In the genomic region with DNA sequence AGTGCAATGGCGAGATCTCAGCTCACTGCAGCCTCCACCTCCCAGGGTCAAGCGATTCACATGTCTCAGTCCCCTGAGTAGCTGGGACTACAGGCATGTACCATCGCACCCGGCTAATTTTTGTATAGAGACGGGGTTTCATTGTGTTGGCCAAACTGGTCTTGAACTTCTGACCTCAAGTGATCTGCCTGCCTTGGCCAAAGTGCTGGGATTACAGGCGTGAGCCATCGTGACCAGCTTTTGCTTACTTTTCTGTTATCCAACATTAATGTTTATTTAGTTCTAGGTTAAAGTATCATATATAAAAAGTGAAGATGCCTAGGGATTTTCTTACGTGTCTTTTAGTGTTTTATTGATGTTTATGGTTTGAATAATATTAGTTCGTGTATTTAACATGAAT, we compare ENCODE assay signal across 24 cellular contexts. TPM values are rescaled to one million over a fixed set of nuclear protein-coding genes. Genes with fewer than 3 reads are reported as not detected.
"Had no signal": no experiment of that assay in that cellular context is flagged by ENCODE, and none has a peak within 500 bp of the region (broad histone marks: within the 10 kb centered on the region; RNA-seq: fewer than 3 reads in every experiment).

No MANE protein-coding gene starts in this region.

- H2AFZ ChIP-seq: neural progenitor cell had no signal

- H3K9me3 ChIP-seq: body of pancreas, esophagus squamous epithelium, transverse colon, vagina had no signal

- ATAC-seq: activated naive CD4-positive, alpha-beta T cell treated with anti-CD3 and anti-CD28 coated beads, Interleukin-2, amount 50 U/mL, for 72 hours; activated T-cell treated with anti-CD3 and anti-CD28 coated beads, Interleukin-2, amount 50 U/mL, for 72 hours; body of pancreas; left colon had no signal

- H3K27ac Mint-ChIP-seq: activated naive CD4-positive, alpha-beta T cell treated with anti-CD3 and anti-CD28 coated beads, Interleukin-2, amount 50 U/mL, for 72 hours; activated T-cell treated with anti-CD3 and anti-CD28 coated beads, Interleukin-2, amount 50 U/mL, for 72 hours; immature natural killer cell; neural progenitor cell had no signal

- H3K4me3 Mint-ChIP-seq: activated T-cell treated with anti-CD3 and anti-CD28 coated beads, Interleukin-2, amount 50 U/mL, for 72 hours; immature natural killer cell; naive B cell; neural progenitor cell had no signal

- H3K9me3 Mint-ChIP-seq: activated naive CD4-positive, alpha-beta T cell treated with anti-CD3 and anti-CD28 coated beads, Interleukin-2, amount 50 U/mL, for 72 hours; activated T-cell treated with anti-CD3 and anti-CD28 coated beads, Interleukin-2, amount 50 U/mL, for 72 hours; immature natural killer cell; naive B cell; neural progenitor cell had no signal

- H3K36me3 Mint-ChIP-seq: activated naive CD4-positive, alpha-beta T cell treated with anti-CD3 and anti-CD28 coated beads, Interleukin-2, amount 50 U/mL, for 72 hours; immature natural killer cell; naive B cell had no signal

- H3K4me3 ChIP-seq: body of pancreas, esophagus squamous epithelium, neural progenitor cell, transverse colon, vagina had no signal

- H3K36me3 ChIP-seq: esophagus squamous epithelium, neural progenitor cell, transverse colon, vagina had no signal

- H3K27me3 ChIP-seq: body of pancreas, esophagus squamous epithelium, foreskin keratinocyte, neural progenitor cell, transverse colon, vagina had no signal

- H3K27me3 Mint-ChIP-seq: naive B cell had no signal

- H3K27ac ChIP-seq: body of pancreas, esophagus squamous epithelium, neural progenitor cell, transverse colon, vagina had no signal

- DNase-seq: activated CD4-positive, alpha-beta T cell treated with anti-CD3 and anti-CD28 coated beads for 48 hours; activated CD8-positive, alpha-beta memory T cell treated with anti-CD3 and anti-CD28 coated beads, Interleukin-2, amount 50 U/mL, for 48 hours; activated gamma-delta T cell; activated T-cell treated with anti-CD3 and anti-CD28 coated beads, Interleukin-2, amount 50 U/mL, for 72 hours; amniotic stem cell; body of pancreas; central memory CD4-positive, alpha-beta T cell; cortex of kidney; effector CD4-positive, alpha-beta T cell; esophagus squamous epithelium; foreskin keratinocyte; immature natural killer cell; left colon; naive B cell; retina; stimulated activated CD4-positive, alpha-beta T cell treated with anti-CD3 and anti-CD28 coated beads, Interleukin-4, amount 100 ng/mL, for 24 hours; stimulated activated naive CD4-positive, alpha-beta T cell treated with Interleukin-2 at 50 U/mL for 16 hours; substantia nigra; T-helper 2 cell; transverse colon had no signal

- H3K4me1 ChIP-seq: neural progenitor cell had no signal

- H3K4me2 ChIP-seq: neural progenitor cell had no signal

- H3K9ac ChIP-seq: neural progenitor cell had no signal

RNA-seq across cellular contexts. Expression of a gene that starts 54.3 kb away (rescaled TPM):
- total RNA-seq: activated naive CD4-positive, alpha-beta T cell treated with anti-CD3 and anti-CD28 coated beads, Interleukin-2, amount 50 U/mL, for 72 hours; activated T-cell treated with anti-CD3 and anti-CD28 coated beads, Interleukin-2, amount 50 U/mL, for 72 hours; body of pancreas; esophagus squamous epithelium; foreskin keratinocyte; left colon; lung microvascular endothelial cell; transverse colon; vagina had no signal
- polyA plus RNA-seq: foreskin keratinocyte, immature natural killer cell had no signal
